ENCODE assay signal across 8 cellular contexts in the genomic region with DNA sequence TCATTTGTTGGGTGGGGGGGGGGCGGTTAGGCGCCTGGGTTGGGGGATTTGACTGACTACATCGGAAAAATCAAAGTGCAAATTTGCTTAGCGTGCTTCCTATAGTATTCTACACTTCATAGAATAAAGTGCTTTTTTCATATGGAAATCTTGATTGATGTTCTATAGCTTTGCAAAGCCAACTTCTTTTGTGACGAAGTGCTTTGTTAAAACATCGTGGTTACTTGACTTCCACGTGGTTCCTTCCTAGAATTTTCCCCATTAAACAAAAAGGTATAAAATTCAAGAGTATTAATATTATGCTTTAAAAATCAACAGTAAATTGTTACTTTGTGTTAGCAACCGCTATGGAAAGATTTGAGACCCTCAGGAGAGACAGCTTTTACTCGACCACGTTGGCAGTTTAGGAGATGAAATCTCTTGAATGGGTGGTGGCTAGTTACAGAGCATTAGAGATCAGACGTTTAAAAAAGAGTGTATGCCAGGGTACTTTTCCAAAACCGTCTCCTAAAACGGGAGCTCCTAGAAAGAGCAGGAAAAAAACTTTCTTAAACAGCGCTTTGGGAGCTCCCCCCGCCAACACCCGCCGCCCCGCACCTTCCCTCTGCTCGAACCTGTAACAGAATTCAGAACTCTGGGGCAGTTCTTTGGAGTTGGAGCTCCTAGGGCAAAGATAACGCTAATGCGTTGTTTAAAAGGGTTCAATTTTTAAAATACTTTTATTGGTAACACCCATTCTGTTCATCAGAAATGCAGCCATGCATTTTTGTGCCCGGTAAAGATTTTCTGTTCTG. TPM values are rescaled to one million over a fixed set of nuclear protein-coding genes. Genes with fewer than 3 reads are reported as not detected.
DNase-seq lines count a peak whose midpoint lies in the region; ATAC-seq and TF ChIP-seq lines count a peak whose summit lies in the region.

No MANE protein-coding gene starts in this region.

- no peak overlapping the region for H3K27ac ChIP-seq in CD8-positive, alpha-beta T cell (ENCODE audit: low read depth, low read length)
- H3K27ac ChIP-seq in SJSA1 (peak overlapping the region; percentile 93), esophagus squamous epithelium (peak overlapping the region; percentile 84 to 94 (median 88)), neuronal stem cell (replicated peaks; ENCODE audit: low read length) (peak overlapping the region; percentile 92)

- H3K27ac Mint-ChIP-seq in CD8-positive, alpha-beta T cell: no peak overlapping the region

- H2BK12ac ChIP-seq in neuronal stem cell (ENCODE audit: low read length): no peak overlapping the region

- H3K36me3 Mint-ChIP-seq in CD8-positive, alpha-beta T cell: peaks cover 2% of the 10 kb centered on the region

- intact Hi-C loops in CD8-positive, alpha-beta T cell (cut with DNase I, micrococcal nuclease): no loop called here
- intact Hi-C loops in esophagus squamous epithelium (cut with DNase I): loop anchor here (10.0 kb wide), 1 partner anchor 408 kb away; no protein-coding TSS in a partner anchor

- H2BK120ac ChIP-seq in neuronal stem cell (ENCODE audit: low read depth, low read length): no peak overlapping the region

- peaks cover 22% of the 10 kb centered on the region for H3K4me1 Mint-ChIP-seq in CD8-positive, alpha-beta T cell (ENCODE audit: low read depth)

- no peak overlapping the region for H3K18ac ChIP-seq in neuronal stem cell (ENCODE audit: low read length)

- CTCF ChIA-PET in CD8-positive, alpha-beta T cell (lab: Charles Lee): interaction anchor here (1.0 to 1.2 kb wide), 2 partner anchors 412 to 598 kb away, joined by 3 read pairs; no protein-coding TSS in a partner anchor

- no peak overlapping the region for H3K14ac ChIP-seq in neuronal stem cell (ENCODE audit: low read length)

- H3K9ac ChIP-seq in neuronal stem cell (ENCODE audit: low read depth, low read length, poor library complexity): no peak overlapping the region

- no peaks in the 10 kb centered on the region for H3K36me3 ChIP-seq in CD8-positive, alpha-beta T cell (ENCODE audit: insufficient read depth, low read length)
- H3K36me3 ChIP-seq in SJSA1: peaks cover 11% of the 10 kb centered on the region; the same call in 1 of the 2 replicates
- no peaks in the 10 kb centered on the region for H3K36me3 ChIP-seq in esophagus squamous epithelium
- no peaks in the 10 kb centered on the region for H3K36me3 ChIP-seq in neuronal stem cell (replicated peaks in 1 of 2; ENCODE audit: control insufficient read depth in 2 of 2, insufficient read depth in 2 of 2, low read length in 2 of 2)

- H3K4me2 ChIP-seq in neuronal stem cell (ENCODE audit: insufficient read depth, low read length, poor library complexity, severe bottlenecking): peak overlapping the region; percentile 73

- H3K79me1 ChIP-seq in neuronal stem cell (ENCODE audit: low read depth, low read length): no peaks in the 10 kb centered on the region

- POLR2A ChIA-PET in CD8-positive, alpha-beta T cell (lab: Charles Lee): no interaction called here

- no peak for TF ChIP-seq CTCF in CD8-positive, alpha-beta T cell (IDR thresholded peaks at IDR 0.05)
- no peak for TF ChIP-seq CTCF in esophagus squamous epithelium (IDR thresholded peaks at IDR 0.05)

- no peak overlapping the region for H3K23ac ChIP-seq in neuronal stem cell (ENCODE audit: low read depth, low read length, poor library complexity)

- peak overlapping the region; percentile 77 for H2BK5ac ChIP-seq in neuronal stem cell (ENCODE audit: low read length)

- H3K4me3 ChIP-seq in CD8-positive, alpha-beta T cell (ENCODE audit: low read depth, low read length): peak overlapping the region; percentile 56
- H3K4me3 ChIP-seq in SJSA1 (peak overlapping the region; percentile 54), esophagus squamous epithelium (peak overlapping the region; percentile 52 to 79 (median 66)), neuronal stem cell (ENCODE audit: low read length in 2 of 2) (peak overlapping the region; percentile 63 to 87)

- H3K27me3 Mint-ChIP-seq in CD8-positive, alpha-beta T cell (ENCODE audit: low read depth): peaks cover 32% of the 10 kb centered on the region

- no peak for TF ChIP-seq POLR2A in esophagus squamous epithelium (IDR thresholded peaks at IDR 0.05)

- H3K27me3 ChIP-seq in CD8-positive, alpha-beta T cell (ENCODE audit: insufficient read depth, low read length): peaks cover 6% of the 10 kb centered on the region
- H3K27me3 ChIP-seq in SJSA1 (replicated peaks) (no peaks in the 10 kb centered on the region), esophagus squamous epithelium (no peaks in the 10 kb centered on the region), neuronal stem cell (ENCODE audit: control insufficient read depth in 3 of 3, insufficient read depth in 3 of 3, low read depth in 1 of 3, low read length in 3 of 3) (no peaks in the 10 kb centered on the region)

- H4K8ac ChIP-seq in neuronal stem cell (ENCODE audit: low read depth, low read length): no peak overlapping the region

- H3K4ac ChIP-seq in neuronal stem cell (ENCODE audit: low read length): no peak overlapping the region

- H3K9me3 ChIP-seq in CD8-positive, alpha-beta T cell (ENCODE audit: low read length): no peaks in the 10 kb centered on the region
- H3K9me3 ChIP-seq in SJSA1 (replicated peaks): no peaks in the 10 kb centered on the region
- no peaks in the 10 kb centered on the region for H3K9me3 ChIP-seq in esophagus squamous epithelium
- H3K9me3 ChIP-seq in neuronal stem cell (replicated peaks in 1 of 2; ENCODE audit: control insufficient read depth in 2 of 2, insufficient read depth in 1 of 2, low read depth in 1 of 2, low read length in 2 of 2): no peaks in the 10 kb centered on the region

- peak overlapping the region; percentile 80 for H3K4me3 Mint-ChIP-seq in CD8-positive, alpha-beta T cell

- no peak overlapping the region for H2AK5ac ChIP-seq in neuronal stem cell (ENCODE audit: low read depth, low read length)

- no peak overlapping the region for H2BK15ac ChIP-seq in neuronal stem cell (ENCODE audit: low read length)

- 1 to 5% methylated on average over 22 of the region's 22 CpGs for WGBS in esophagus squamous epithelium, 2 donors
- no CpG with 5 or more reads among the region's 22 CpGs for WGBS in neuronal stem cell (ENCODE audit: extremely low coverage in 2 of 2, insufficient read length in 2 of 2, insufficient replicate concordance in 1 of 2), 2 donors

- ATAC-seq in CD8-positive, alpha-beta T cell: no peak
- no peak for ATAC-seq in HG03108 (IDR thresholded peaks at IDR 0.05; ENCODE audit: unreplicated experiment)

- H4K91ac ChIP-seq in neuronal stem cell (ENCODE audit: low read depth, low read length, poor library complexity): no peak overlapping the region

- no peaks in the 10 kb centered on the region for H3K4me1 ChIP-seq in CD8-positive, alpha-beta T cell (ENCODE audit: insufficient read depth, low read length)
- H3K4me1 ChIP-seq in SJSA1 (replicated peaks): peaks cover 26% of the 10 kb centered on the region
- peaks cover under 1 to 57% (median 3%) of the 10 kb centered on the region in 3 donors for H3K4me1 ChIP-seq in esophagus squamous epithelium
- peaks cover 7 to 8% of the 10 kb centered on the region in 2 donors for H3K4me1 ChIP-seq in neuronal stem cell (ENCODE audit: control insufficient read depth in 2 of 2, insufficient read depth in 1 of 2, low read depth in 1 of 2, low read length in 2 of 2)

- H2AFZ ChIP-seq in neuronal stem cell (ENCODE audit: low read length): peak overlapping the region; percentile 89

- H3K9me3 Mint-ChIP-seq in CD8-positive, alpha-beta T cell: no peaks in the 10 kb centered on the region

- no peak for DNase-seq in CD8-positive, alpha-beta T cell
- DNase-seq in SJSA1 (ENCODE audit: low read depth in 1 of 2, low spot score in 2 of 2) (peak in 1 of 2 experiments; percentile 50), esophagus squamous epithelium (lab: John Stamatoyannopoulos, UW) (no peak), neuronal stem cell (ENCODE audit: low spot score) (no peak), AG20443 (ENCODE audit: low spot score) (no peak), occipital lobe (lab: John Stamatoyannopoulos, UW) (no peak)
- DNase-seq in stimulated activated CD4-positive, alpha-beta T cell treated with anti-CD3 and anti-CD28 coated beads, Interleukin-4, amount 100 ng/mL, for 4 hours: no peak

RNA-seq across cellular contexts. Expression of gene GJA1, which starts 0.9 kb away (rescaled TPM):
- not detected for total RNA-seq in CD8-positive, alpha-beta T cell
- 103 and 164 TPM in 2 replicates for total RNA-seq in SJSA1 (2014; rRNA removed; shearing (Covaris generic))
- total RNA-seq in esophagus squamous epithelium: 100 to 1,000 TPM in 1 of 4 donors, 10 to 100 TPM in 3; 73.1 to 118 (median 89.4) TPM
- 228 TPM for polyA plus RNA-seq in neuronal stem cell (2013, experiment 1 of 2)
- 231 TPM for polyA plus RNA-seq in neuronal stem cell (2013, experiment 2 of 2)
- 87.7 TPM for total RNA-seq in occipital lobe

Comparison
In these comparisons a context has a peak if more than half of its experiments do, and no peak if none do; other contexts are left out.
1. RNA of gene GJA1, which starts 0.9 kb away (total RNA-seq): 103 to 164 TPM in SJSA1, 73.1 to 118 TPM in esophagus squamous epithelium and 87.7 TPM in occipital lobe (single experiment); not detected in CD8-positive, alpha-beta T cell; every median in the first group is over 10 times any median in the second.
2. Peak in every context shown above with its lines, with median percentiles within 50 percentile points of each other: H3K4me3 ChIP-seq.